In the genomic region with DNA sequence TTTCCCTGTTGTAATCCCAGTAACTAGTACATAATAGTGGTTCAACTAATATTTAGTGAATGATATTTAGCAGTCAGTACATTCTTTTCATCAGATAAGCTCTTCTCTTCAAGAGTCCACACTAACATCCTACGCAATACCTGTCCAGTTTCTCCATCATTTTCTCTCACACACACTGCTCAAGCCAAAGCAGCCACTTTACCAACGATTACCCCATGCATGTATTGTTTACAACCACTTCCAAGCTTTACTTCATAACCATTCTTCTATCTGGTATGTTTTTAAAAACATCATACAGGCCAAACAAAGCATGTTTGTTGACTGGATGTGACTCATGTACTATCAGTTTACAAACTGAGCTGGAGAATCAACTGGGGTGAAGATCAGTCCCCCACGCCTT, we compare ENCODE assay signal across 17 cellular contexts. TPM values are rescaled to one million over a fixed set of nuclear protein-coding genes. Genes with fewer than 3 reads are reported as not detected.
DNase-seq lines count a peak whose midpoint lies in the region; ATAC-seq and TF ChIP-seq lines count a peak whose summit lies in the region.
"Had no signal": no experiment of that assay in that cellular context is flagged by ENCODE, and none has a peak within 500 bp of the region (broad histone marks: within the 10 kb centered on the region; RNA-seq: fewer than 3 reads in every experiment).

No MANE protein-coding gene starts in this region.

- H3K27ac Mint-ChIP-seq in nephron progenitor cell (peak overlapping the region; percentile 16), endodermal cell (no peak overlapping the region)

- H3K4me1 ChIP-seq in OCI-LY1 (ENCODE audit: insufficient read depth, low read length, severe bottlenecking) = peaks cover 42% of the 10 kb centered on the region
- peaks cover 0 to 1% of the 10 kb centered on the region in 2 donors for H3K4me1 ChIP-seq in breast epithelium
- H3K4me1 ChIP-seq in endodermal cell (ENCODE audit: control insufficient read depth, insufficient read depth, low read length) = no peaks in the 10 kb centered on the region

- H3K9ac ChIP-seq in OCI-LY1 (ENCODE audit: low read length) (no peak overlapping the region), endodermal cell (ENCODE audit: extremely low read depth, low read length, poor library complexity, severe bottlenecking) (no peak overlapping the region)
- H3K9ac ChIP-seq: KMS-11 had no signal

- H3K79me2 ChIP-seq in OCI-LY1 (ENCODE audit: insufficient read depth, low read length) = peaks cover 68% of the 10 kb centered on the region

- intact Hi-C loops in breast epithelium (cut with DNase I; ENCODE audit: low total_unique reads) = no loop called here

- H3K4me3 ChIP-seq in OCI-LY1 (ENCODE audit: low read depth, low read length, poor library complexity, severe bottlenecking) (no peak overlapping the region), breast epithelium (no peak overlapping the region), endodermal cell (ENCODE audit: low read length) (no peak overlapping the region), coronary artery (no peak overlapping the region)
- H3K4me3 ChIP-seq: dorsolateral prefrontal cortex, gastroesophageal sphincter had no signal

- H3K27me3 ChIP-seq in OCI-LY1 (ENCODE audit: insufficient read depth, low read length) (no peaks in the 10 kb centered on the region), breast epithelium (no peaks in the 10 kb centered on the region), endodermal cell (ENCODE audit: control insufficient read depth, insufficient read depth, low read length, poor library complexity, severe bottlenecking) (no peaks in the 10 kb centered on the region)
- H3K27me3 ChIP-seq: dorsolateral prefrontal cortex, gastroesophageal sphincter had no signal

- peaks cover 85% of the 10 kb centered on the region for H3K36me3 Mint-ChIP-seq in nephron progenitor cell (ENCODE audit: low read depth)
- peaks cover 15% of the 10 kb centered on the region for H3K36me3 Mint-ChIP-seq in endodermal cell (ENCODE audit: low read depth)

- 95 to 100% methylated on average over 3 of the region's 3 CpGs for WGBS in endodermal cell (ENCODE audit: insufficient coverage in 1 of 2, insufficient read length in 1 of 2), 2 experiments

- H3K4me3 Mint-ChIP-seq in nephron progenitor cell = no peak overlapping the region
- H3K4me3 Mint-ChIP-seq in endodermal cell = no peak overlapping the region
- H3K4me3 Mint-ChIP-seq: activated CD4-positive, alpha-beta memory T cell treated with anti-CD3 and anti-CD28 coated beads for 36 hours had no signal

- H3K36me3 ChIP-seq in OCI-LY1 (ENCODE audit: insufficient read depth, low read length) (peaks cover 19% of the 10 kb centered on the region), breast epithelium (no peaks in the 10 kb centered on the region), endodermal cell (ENCODE audit: control insufficient read depth, insufficient read depth, low read length) (peaks cover 18% of the 10 kb centered on the region)
- H3K36me3 ChIP-seq: gastroesophageal sphincter had no signal

- peaks cover 33% of the 10 kb centered on the region for H3K4me1 Mint-ChIP-seq in nephron progenitor cell
- peaks cover 20% of the 10 kb centered on the region for H3K4me1 Mint-ChIP-seq in endodermal cell

- no peak for TF ChIP-seq CTCF in OCI-LY1 (IDR thresholded peaks at IDR 0.05; ENCODE audit: low read length)
- TF ChIP-seq CTCF in breast epithelium (IDR thresholded peaks at IDR 0.05) = no peak
- no peak for TF ChIP-seq CTCF in nephron progenitor cell (IDR thresholded peaks at IDR 0.05)
- TF ChIP-seq CTCF in endodermal cell (conservative IDR thresholded peaks at IDR 0.05) = no peak
- TF ChIP-seq CTCF in coronary artery (IDR thresholded peaks at IDR 0.05) = no peak

- H3K27me3 Mint-ChIP-seq in nephron progenitor cell (ENCODE audit: low read depth, poor library complexity) (no peaks in the 10 kb centered on the region), endodermal cell (ENCODE audit: insufficient read depth) (no peaks in the 10 kb centered on the region)
- H3K27me3 Mint-ChIP-seq: activated CD4-positive, alpha-beta memory T cell treated with anti-CD3 and anti-CD28 coated beads for 36 hours; CD4-positive, CD25-positive, alpha-beta regulatory T cell; naive thymus-derived CD4-positive, alpha-beta T cell had no signal

- no peak overlapping the region for H3K4me2 ChIP-seq in OCI-LY1 (ENCODE audit: low read length)
- H3K4me2 ChIP-seq: KMS-11 had no signal

- ATAC-seq in HG02759 (IDR thresholded peaks at IDR 0.05; ENCODE audit: unreplicated experiment) = no peak
- ATAC-seq: gastroesophageal sphincter had no signal

- no peaks in the 10 kb centered on the region for H3K9me2 ChIP-seq in OCI-LY1 (ENCODE audit: low read depth, low read length)

- no peaks in the 10 kb centered on the region for H3K9me3 ChIP-seq in OCI-LY1 (ENCODE audit: low read length)
- no peaks in the 10 kb centered on the region for H3K9me3 ChIP-seq in breast epithelium
- no peaks in the 10 kb centered on the region for H3K9me3 ChIP-seq in endodermal cell (ENCODE audit: control insufficient read depth, low read length)
- H3K9me3 ChIP-seq: gastroesophageal sphincter had no signal

- in situ Hi-C loops in G401 (cut with HindIII; ENCODE audit: low sequenced_read_pairs) = no loop called here

- H3K9me3 Mint-ChIP-seq in nephron progenitor cell (peaks cover 29% of the 10 kb centered on the region), endodermal cell (no peaks in the 10 kb centered on the region)

- DNase-seq in G401 (ENCODE audit: low spot score) (peak; percentile 23), breast epithelium (ENCODE audit: low spot score in 2 of 2) (no peak), nephron progenitor cell (no peak), endodermal cell (no peak), NOMO-1 treated with DMSO at 0.1 percent for 48 hours (lab: John Stamatoyannopoulos, UW; ENCODE audit: unreplicated experiment) (no peak), coronary artery (ENCODE audit: low spot score) (no peak)
- DNase-seq: activated CD4-positive, alpha-beta memory T cell treated with anti-CD3 and anti-CD28 coated beads for 36 hours; activated naive CD4-positive, alpha-beta T cell treated with Interleukin-2 at 50 U/mL for 16 hours; CD4-positive, CD25-positive, alpha-beta regulatory T cell; dorsolateral prefrontal cortex; naive thymus-derived CD4-positive, alpha-beta T cell; NCI-H187 treated with DMSO at 0.1 percent for 48 hours; substantia nigra had no signal

- no peaks in the 10 kb centered on the region for H4K20me1 ChIP-seq in OCI-LY1 (ENCODE audit: insufficient read depth, low read length)

- H3K27ac ChIP-seq in OCI-LY1 (ENCODE audit: low read depth, low read length, poor library complexity, severe bottlenecking) (peak overlapping the region; percentile 82), breast epithelium (peak overlapping the region; percentile 29 to 59), endodermal cell (ENCODE audit: low read depth, low read length) (no peak overlapping the region), coronary artery (no peak overlapping the region)
- H3K27ac ChIP-seq: dorsolateral prefrontal cortex, gastroesophageal sphincter, KMS-11 had no signal

- H2AFZ ChIP-seq in OCI-LY1 (ENCODE audit: low read length) = no peak overlapping the region

- H3F3A ChIP-seq in OCI-LY1 (ENCODE audit: insufficient read depth, low read length) = no peaks in the 10 kb centered on the region

- no peak for TF ChIP-seq POLR2A in breast epithelium (IDR thresholded peaks at IDR 0.05)

RNA-seq across cellular contexts. Expression of a gene that starts 7.3 kb away (rescaled TPM):
- total RNA-seq in G401 (2014; rRNA removed; shearing (Covaris generic)) = 36.1 and 40.0 TPM in 2 replicates
- total RNA-seq in breast epithelium (10 to 100 TPM; 21.8 to 32.3 (median 27.9) TPM), endodermal cell (10 to 100 TPM; 30.4 to 30.5 TPM)
- polyA plus RNA-seq in endodermal cell (2013, experiment 1 of 2) = 59.9 TPM
- 57.9 TPM for polyA plus RNA-seq in endodermal cell (2013, experiment 2 of 2)

Comparison
In these comparisons a context has a peak if more than half of its experiments do, and no peak if none do; other contexts are left out.
1. H3K27ac ChIP-seq: peak in OCI-LY1 (single experiment) and breast epithelium (2 of 2); none in endodermal cell (single experiment) and coronary artery (0 of 2).